8 cellular contexts compared by ENCODE assay signal in the genomic region with DNA sequence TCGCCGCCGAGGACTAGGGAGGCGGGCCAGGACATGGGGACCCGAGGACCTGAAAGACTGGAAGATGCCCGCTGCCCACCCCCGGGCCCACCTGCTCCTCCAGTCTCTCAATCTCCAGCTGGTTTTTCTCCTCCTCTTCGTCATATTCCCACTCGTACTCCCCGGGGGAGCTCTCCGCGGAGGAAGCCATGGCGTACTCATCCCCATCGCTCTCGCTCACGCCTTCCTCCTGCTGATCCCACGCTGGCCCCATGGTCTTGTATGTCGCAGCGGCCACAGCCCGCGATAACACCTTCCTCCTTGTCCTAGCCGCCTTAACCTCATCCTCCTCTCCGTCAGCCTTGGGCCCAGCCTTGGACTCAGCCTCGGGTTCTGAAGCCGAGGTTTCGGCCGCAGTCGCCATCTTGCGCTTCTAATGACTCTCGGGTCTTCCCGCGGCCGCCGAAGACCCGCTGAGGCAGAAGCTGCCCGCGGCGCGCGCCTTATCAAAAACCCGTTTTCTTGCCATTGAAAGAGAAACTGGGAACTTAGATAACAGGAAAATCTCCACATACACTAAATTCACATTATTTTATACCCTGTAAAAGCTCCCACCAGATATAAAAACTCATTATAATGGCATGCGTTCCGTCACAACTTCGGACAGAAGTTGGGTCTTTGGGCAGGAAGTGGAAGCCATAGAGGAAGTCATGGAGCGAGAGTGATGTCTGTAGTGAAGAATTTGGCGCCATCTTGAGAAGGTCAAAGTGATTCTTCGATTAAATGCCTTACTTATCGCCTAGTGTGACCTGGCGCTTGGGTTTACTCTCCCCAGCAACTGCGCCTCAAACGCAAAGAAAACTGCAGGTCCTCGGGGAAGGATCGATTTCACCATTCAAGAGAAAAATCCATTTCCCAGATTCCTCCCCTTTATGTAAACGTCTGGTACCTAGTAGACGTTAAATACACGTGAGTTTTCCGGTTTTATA. TPM values are rescaled to one million over a fixed set of nuclear protein-coding genes. Genes with fewer than 3 reads are reported as not detected.
DNase-seq lines count a peak whose midpoint lies in the region; ATAC-seq and TF ChIP-seq lines count a peak whose summit lies in the region.

Gene SART3, minus strand, starts transcription at position 422 of the 968 bp plus-strand sequence. Its CDS starts 19 bp downstream, at position 403.

- peaks cover 2% of the 10 kb centered on the region for H3K36me3 Mint-ChIP-seq in activated naive CD8-positive, alpha-beta T cell
- no peaks in the 10 kb centered on the region for H3K36me3 Mint-ChIP-seq in glutamatergic neuron (ENCODE audit: unreplicated experiment)

- DNase-seq in GM06990 (ENCODE audit: extremely low read depth, insufficient read length): peak; percentile 86
- DNase-seq in NCI-H1092 treated with DMSO at 0.1 percent for 48 hours (lab: John Stamatoyannopoulos, UW): peak; percentile 93
- peak; percentile 52 for DNase-seq in SKM-1 treated with dmso at 0.1 percent for 144 hours (lab: John Stamatoyannopoulos, UW; ENCODE audit: unreplicated experiment)
- peak; percentile 82 for DNase-seq in glutamatergic neuron
- peak; percentile 41 for DNase-seq in omental fat pad (ENCODE audit: low spot score)

- H3K27ac ChIP-seq in temporal lobe (ENCODE audit: low read depth, low read length): peak within 1 kb of the TSS; percentile 87

- ATAC-seq in HG02571 (IDR thresholded peaks at IDR 0.05; ENCODE audit: unreplicated experiment) (peak; percentile 37), omental fat pad (ENCODE audit: low FRiP score) (peak; percentile 43)

- no peaks in the 10 kb centered on the region for H3K27me3 Mint-ChIP-seq in activated naive CD8-positive, alpha-beta T cell
- H3K27me3 Mint-ChIP-seq in glutamatergic neuron (ENCODE audit: unreplicated experiment): peaks cover 4% of the 10 kb centered on the region

- H3K4me1 Mint-ChIP-seq in activated naive CD8-positive, alpha-beta T cell (ENCODE audit: low read depth): peaks cover 58% of the 10 kb centered on the region
- H3K4me1 Mint-ChIP-seq in glutamatergic neuron (ENCODE audit: low read depth, unreplicated experiment): peaks cover 21% of the 10 kb centered on the region

- H3K4me3 ChIP-seq in GM06990 (replicated peaks; ENCODE audit: low read depth, low read length): peak within 1 kb of the TSS; percentile 99

- H3K9me3 Mint-ChIP-seq in activated naive CD8-positive, alpha-beta T cell (ENCODE audit: low read depth): no peaks in the 10 kb centered on the region
- H3K9me3 Mint-ChIP-seq in glutamatergic neuron (ENCODE audit: unreplicated experiment): peaks cover 2% of the 10 kb centered on the region

- peak within 1 kb of the TSS; percentile 100 for H3K4me3 Mint-ChIP-seq in activated naive CD8-positive, alpha-beta T cell
- peak within 1 kb of the TSS; percentile 100 for H3K4me3 Mint-ChIP-seq in glutamatergic neuron (ENCODE audit: unreplicated experiment)

- TF ChIP-seq CTCF in GM06990 (IDR thresholded peaks at IDR 0.05; ENCODE audit: insufficient read depth, low read length, poor library complexity, severe bottlenecking): no peak
- TF ChIP-seq CTCF in glutamatergic neuron (IDR thresholded peaks at IDR 0.05; ENCODE audit: partially characterized antibody, unreplicated experiment): no peak
- no peak for TF ChIP-seq CTCF in omental fat pad (IDR thresholded peaks at IDR 0.05)

- H3K27me3 ChIP-seq in GM06990 (replicated peaks; ENCODE audit: control insufficient read depth, insufficient read depth, low read length): no peaks in the 10 kb centered on the region

- H3K27ac Mint-ChIP-seq in activated naive CD8-positive, alpha-beta T cell: peak within 1 kb of the TSS; percentile 100
- peak within 1 kb of the TSS; percentile 100 for H3K27ac Mint-ChIP-seq in glutamatergic neuron (ENCODE audit: unreplicated experiment)

- peaks cover 15% of the 10 kb centered on the region for H3K36me3 ChIP-seq in GM06990 (ENCODE audit: control insufficient read depth, insufficient read depth, low read length)

RNA-seq across cellular contexts. Expression of gene SART3, which starts in this region (rescaled TPM):
- total RNA-seq in glutamatergic neuron (ENCODE audit: unreplicated experiment) (72.6 TPM), omental fat pad (10 to 100 TPM; 37.7 to 87.8 (median 60.4) TPM), temporal lobe (56.8 TPM)

Comparison
In these comparisons a context has a peak if more than half of its experiments do, and no peak if none do; other contexts are left out.
1. Peak in every context shown above with its lines: DNase-seq, ATAC-seq, H3K4me3 ChIP-seq and H3K27ac ChIP-seq.
2. DNase-seq: peak in every context shown above with its lines; median percentile 93 in NCI-H1092 treated with DMSO at 0.1 percent for 48 hours; 86 in GM06990; 82 in glutamatergic neuron; 52 in SKM-1 treated with dmso at 0.1 percent for 144 hours; 41 in omental fat pad.